Comparison of ENCODE assay signal across 1 cellular context in genomic region chr15:77019476-77020331, GRCh38.
A peak's percentile ranks its signal among the peaks of the same experiment; 100 is the strongest.
TF ChIP-seq lines count a peak whose summit lies in the region.

No MANE protein-coding gene starts in this region.

TF ChIP-seq in GM12878, 131 proteins besides CTCF, POLR2A, EP300 and RAD21 (continued from another document):
- TF ChIP-seq ZBTB40 (IDR thresholded peaks at IDR 0.05; ENCODE audit: borderline replicate concordance): no peak
- TF ChIP-seq REST (IDR thresholded peaks at IDR 0.05; ENCODE audit: low read depth, low read length): no peak
- TF ChIP-seq CBX3 (IDR thresholded peaks at IDR 0.05; ENCODE audit: borderline replicate concordance, low read depth): no peak
- no peak for TF ChIP-seq EGR1 (IDR thresholded peaks at IDR 0.05; ENCODE audit: borderline replicate concordance in 1 of 2, low read depth in 2 of 2, low read length in 2 of 2)
- no peak for TF ChIP-seq ZNF24 (IDR thresholded peaks at IDR 0.05)
- TF ChIP-seq CUX1 (IDR thresholded peaks at IDR 0.05; ENCODE audit: insufficient replicate concordance, low read depth, low read length): no peak
- TF ChIP-seq JUND (IDR thresholded peaks at IDR 0.05; ENCODE audit: low read depth, low read length): no peak
- TF ChIP-seq YY1 (IDR thresholded peaks at IDR 0.05; ENCODE audit: low read depth, low read length): no peak
- peak; percentile 31; the same call in 1 of the 2 replicates for TF ChIP-seq LARP7 (IDR thresholded peaks at IDR 0.05)
- TF ChIP-seq BACH1 (IDR thresholded peaks at IDR 0.05; ENCODE audit: borderline replicate concordance): no peak
- no peak for TF ChIP-seq HDAC2 (IDR thresholded peaks at IDR 0.05)
- TF ChIP-seq POU2F2 (IDR thresholded peaks at IDR 0.05; ENCODE audit: borderline replicate concordance, low read depth, low read length): peak; percentile 75; the same call in 1 of the 3 replicates
- TF ChIP-seq RELB (IDR thresholded peaks at IDR 0.05; ENCODE audit: low read depth): peak; percentile 32; the same call in 1 of the 2 replicates
- TF ChIP-seq MTA3 (IDR thresholded peaks at IDR 0.05; ENCODE audit: borderline replicate concordance, low read length): no peak
- TF ChIP-seq IRF5 (IDR thresholded peaks at IDR 0.05; ENCODE audit: borderline replicate concordance): no peak
- no peak for TF ChIP-seq YBX1 (IDR thresholded peaks at IDR 0.05)
- no peak for TF ChIP-seq ZNF622 (IDR thresholded peaks at IDR 0.05)
- no peak for TF ChIP-seq E2F4 (IDR thresholded peaks at IDR 0.05; ENCODE audit: low read depth, low read length)
- no peak for TF ChIP-seq STAT3 (IDR thresholded peaks at IDR 0.05; ENCODE audit: low read depth, low read length)
- no peak for TF ChIP-seq BCL11A (IDR thresholded peaks at IDR 0.05; ENCODE audit: low read depth, low read length)
TF ChIP-seq in GM12878: peak in this region for 14.
